In the genomic region with DNA sequence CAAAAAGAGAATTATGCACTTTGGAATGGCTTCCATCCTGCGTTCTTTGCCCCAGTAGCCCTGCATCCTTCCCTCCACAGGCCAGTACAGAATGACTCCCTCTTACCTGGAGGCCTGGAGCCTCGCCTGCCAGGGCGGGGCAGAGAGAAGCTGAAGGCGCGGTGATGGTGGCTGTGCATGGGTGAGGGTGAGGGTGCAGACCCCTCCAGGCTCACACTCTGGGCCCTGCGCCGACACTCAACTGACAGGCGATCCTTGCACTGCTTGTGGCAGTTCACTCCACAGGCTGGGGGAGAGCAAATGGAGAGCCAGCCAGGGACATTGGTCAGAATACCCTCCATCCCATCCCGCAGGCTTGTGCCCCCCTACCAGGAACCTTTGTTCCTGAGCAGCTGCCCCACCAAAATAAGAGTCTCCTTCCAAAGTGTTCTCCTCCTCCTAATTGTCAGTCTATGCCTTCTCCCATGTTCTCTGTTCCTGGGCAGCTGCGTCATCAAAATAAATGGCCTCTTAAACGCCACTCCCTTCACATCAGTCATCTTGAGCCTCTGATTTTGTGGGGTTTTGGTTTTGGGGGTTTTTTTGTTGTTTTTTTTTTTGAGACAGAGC, we compare ENCODE assay signal across 22 cellular contexts. TPM values are rescaled to one million over a fixed set of nuclear protein-coding genes. Genes with fewer than 3 reads are reported as not detected.
DNase-seq lines count a peak whose midpoint lies in the region; ATAC-seq and TF ChIP-seq lines count a peak whose summit lies in the region.
"Had no signal": no experiment of that assay in that cellular context is flagged by ENCODE, and none has a peak within 500 bp of the region (broad histone marks: within the 10 kb centered on the region; RNA-seq: fewer than 3 reads in every experiment).

No MANE protein-coding gene starts in this region.

- H3K36me3 ChIP-seq in heart right ventricle (peaks cover 0 to 52% (median 0%) of the 10 kb centered on the region in 9 donors), upper lobe of right lung (no peaks in the 10 kb centered on the region)
- H3K36me3 ChIP-seq in naive thymus-derived CD4-positive, alpha-beta T cell (ENCODE audit: control insufficient read depth in 2 of 3, insufficient read depth in 3 of 3, low read length in 3 of 3): peaks cover 5 to 75% (median 25%) of the 10 kb centered on the region in 3 experiments
- H3K36me3 ChIP-seq: HAP-1 had no signal

- H3K4me3 ChIP-seq in right cardiac atrium (ENCODE audit: low read length): no peak overlapping the region
- H3K4me3 ChIP-seq in heart right ventricle: no peak overlapping the region
- no peak overlapping the region for H3K4me3 ChIP-seq in naive thymus-derived CD4-positive, alpha-beta T cell (ENCODE audit: low read length)
- H3K4me3 ChIP-seq in upper lobe of right lung: no peak overlapping the region
- H3K4me3 ChIP-seq: HAP-1 had no signal

- CTCF ChIA-PET in naive thymus-derived CD4-positive, alpha-beta T cell (lab: Charles Lee): no interaction called here

- H3K27ac Mint-ChIP-seq in chondrocyte (ENCODE audit: unreplicated experiment) (no peak overlapping the region), mesothelial cell of epicardium (no peak overlapping the region)
- no peak overlapping the region for H3K27ac Mint-ChIP-seq in naive thymus-derived CD4-positive, alpha-beta T cell

- H3K4me1 Mint-ChIP-seq in chondrocyte (ENCODE audit: low read depth): no peaks in the 10 kb centered on the region
- H3K4me1 Mint-ChIP-seq in naive thymus-derived CD4-positive, alpha-beta T cell: peaks cover 0 to 37% (median 27%) of the 10 kb centered on the region in 7 donors
- no peaks in the 10 kb centered on the region for H3K4me1 Mint-ChIP-seq in mesothelial cell of epicardium

- DNase-seq in right cardiac atrium: peak in 2 of 3 donors; percentile 26 to 31
- no peak for DNase-seq in heart right ventricle
- DNase-seq in chondrocyte (ENCODE audit: low spot score): peak; percentile 59
- DNase-seq in naive thymus-derived CD4-positive, alpha-beta T cell: no peak
- peak; percentile 43 for DNase-seq in upper lobe of right lung
- no peak for DNase-seq in mesothelial cell of epicardium (ENCODE audit: low spot score in 2 of 2, unreplicated experiment in 2 of 2)
- no peak for DNase-seq in NCI-H2029 (lab: John Stamatoyannopoulos, UW)
- no peak for DNase-seq in activated effector memory CD4-positive, alpha-beta T cell treated with anti-CD3 and anti-CD28 coated beads, Interleukin-2, amount 50 U/mL, for 16 hours
- DNase-seq: Calu3, DMS153, DND-41, IMR-90, MM.1S, NCI-H1694, NCI-H2081, NCI-H2227 treated with DMSO at 0.1 percent for 48 hours, NCI-H526 treated with DMSO at 0.1 percent for 48 hours, RPMI8226, SHP77 treated with DMSO at 0.1 percent for 48 hours had no signal

- H3K27ac ChIP-seq in right cardiac atrium (ENCODE audit: low read length): no peak overlapping the region
- H3K27ac ChIP-seq in heart right ventricle: no peak overlapping the region
- peak overlapping the region; percentile 27 for H3K27ac ChIP-seq in naive thymus-derived CD4-positive, alpha-beta T cell (ENCODE audit: low read depth, low read length)
- H3K27ac ChIP-seq in upper lobe of right lung: no peak overlapping the region
- H3K27ac ChIP-seq: KMS-11 had no signal

- H3K9me3 Mint-ChIP-seq in chondrocyte (ENCODE audit: low read depth) (no peaks in the 10 kb centered on the region), mesothelial cell of epicardium (no peaks in the 10 kb centered on the region)
- H3K9me3 Mint-ChIP-seq in naive thymus-derived CD4-positive, alpha-beta T cell: no peaks in the 10 kb centered on the region

- peaks cover 15% of the 10 kb centered on the region for H3K27me3 Mint-ChIP-seq in chondrocyte (ENCODE audit: low read depth)
- no peaks in the 10 kb centered on the region for H3K27me3 Mint-ChIP-seq in naive thymus-derived CD4-positive, alpha-beta T cell
- H3K27me3 Mint-ChIP-seq in mesothelial cell of epicardium (ENCODE audit: low read depth): peaks cover 67% of the 10 kb centered on the region

- H3K9me3 ChIP-seq in right cardiac atrium (ENCODE audit: control insufficient read depth, low read length) (no peaks in the 10 kb centered on the region), heart right ventricle (no peaks in the 10 kb centered on the region), upper lobe of right lung (no peaks in the 10 kb centered on the region)
- H3K9me3 ChIP-seq in naive thymus-derived CD4-positive, alpha-beta T cell (ENCODE audit: control insufficient read depth in 2 of 3, low read length in 3 of 3): no peaks in the 10 kb centered on the region
- H3K9me3 ChIP-seq: HAP-1 had no signal

- H3K4me3 Mint-ChIP-seq in chondrocyte (ENCODE audit: unreplicated experiment) (no peak overlapping the region), mesothelial cell of epicardium (no peak overlapping the region)
- H3K4me3 Mint-ChIP-seq in naive thymus-derived CD4-positive, alpha-beta T cell: no peak overlapping the region

- H3K4me1 ChIP-seq in right cardiac atrium (ENCODE audit: control insufficient read depth, insufficient read depth, low read length) (no peaks in the 10 kb centered on the region), heart right ventricle (peaks cover 0 to 4% (median 0%) of the 10 kb centered on the region in 9 donors), upper lobe of right lung (no peaks in the 10 kb centered on the region)
- H3K4me1 ChIP-seq in naive thymus-derived CD4-positive, alpha-beta T cell (ENCODE audit: control insufficient read depth in 2 of 2, insufficient read depth in 2 of 2, low read length in 2 of 2): peaks cover 0 to under 1% of the 10 kb centered on the region in 2 donors

- no peaks in the 10 kb centered on the region for H3K27me3 ChIP-seq in right cardiac atrium (ENCODE audit: control insufficient read depth, insufficient read depth)
- no peaks in the 10 kb centered on the region for H3K27me3 ChIP-seq in heart right ventricle
- H3K27me3 ChIP-seq in naive thymus-derived CD4-positive, alpha-beta T cell (ENCODE audit: control insufficient read depth in 2 of 2, insufficient read depth in 2 of 2, low read length in 2 of 2): no peaks in the 10 kb centered on the region
- H3K27me3 ChIP-seq in upper lobe of right lung: no peaks in the 10 kb centered on the region

- 96% methylated on average over 11 of the region's 11 CpGs for WGBS in right cardiac atrium
- 98 to 99% methylated on average over 11 of the region's 11 CpGs for WGBS in heart right ventricle, 2 donors

- TF ChIP-seq CTCF in heart right ventricle (IDR thresholded peaks at IDR 0.05): no peak
- no peak for TF ChIP-seq CTCF in chondrocyte (IDR thresholded peaks at IDR 0.05)
- TF ChIP-seq CTCF in upper lobe of right lung (IDR thresholded peaks at IDR 0.05): no peak
- TF ChIP-seq CTCF in mesothelial cell of epicardium (IDR thresholded peaks at IDR 0.05; ENCODE audit: unreplicated experiment): no peak

- H3K36me3 Mint-ChIP-seq in chondrocyte (ENCODE audit: low read depth): peaks cover 5% of the 10 kb centered on the region
- peaks cover 0 to 38% (median 14%) of the 10 kb centered on the region in 5 donors for H3K36me3 Mint-ChIP-seq in naive thymus-derived CD4-positive, alpha-beta T cell
- no peaks in the 10 kb centered on the region for H3K36me3 Mint-ChIP-seq in mesothelial cell of epicardium

- intact Hi-C loops in right cardiac atrium (cut with DNase I): no loop called here
- intact Hi-C loops in heart right ventricle (cut with DNase I): loop anchor here in 1 of 10 donors (5.0 kb wide), 1 partner anchor 42 kb away; no protein-coding TSS in a partner anchor
- intact Hi-C loops in naive thymus-derived CD4-positive, alpha-beta T cell (cut with micrococcal nuclease): no loop called here
- intact Hi-C loops in upper lobe of right lung (cut with DNase I): no loop called here

- ATAC-seq in right cardiac atrium (no peak), heart right ventricle (no peak), upper lobe of right lung (no peak)
- no peak for ATAC-seq in naive thymus-derived CD4-positive, alpha-beta T cell

- POLR2A ChIA-PET in naive thymus-derived CD4-positive, alpha-beta T cell (lab: Charles Lee): interaction anchor here (1.0 to 1.5 kb wide), 2 partner anchors 15 to 21 kb away, joined by 3 to 6 read pairs; a partner anchor contains a TSS

RNA-seq across cellular contexts. Expression of a gene that starts 5.9 kb away (rescaled TPM):
- total RNA-seq in right cardiac atrium (1 to 10 TPM; 2.1 to 5.7 (median 2.9) TPM), heart right ventricle (1 to 10 TPM in 6 of 10 donors, under 1 TPM in 4; 0.81 to 5.5 (median 1.4) TPM), chondrocyte (1.1 to 3.0 TPM (median 1.8 TPM) in 3 replicates), upper lobe of right lung (0.72 TPM), mesothelial cell of epicardium (9.8 to 14.0 TPM (median 12.0 TPM) in 3 replicates)
- polyA plus RNA-seq in right cardiac atrium (2.2 TPM), heart right ventricle (1 to 10 TPM in 1 of 2 donors, under 1 TPM in 1; 0.45 to 1.8 TPM)
- total RNA-seq in naive thymus-derived CD4-positive, alpha-beta T cell: under 1 TPM in 3 of 5 experiments, not detected in 2; 0.07 to 0.71 (median 0.27) TPM
- polyA plus RNA-seq in naive thymus-derived CD4-positive, alpha-beta T cell: not detected
- total RNA-seq: Calu3 had no signal

RNA-seq across cellular contexts. Expression of a gene that starts 15.1 kb away (rescaled TPM):
- 10 to 100 TPM; 25.5 to 37.3 (median 33.6) TPM for total RNA-seq in right cardiac atrium
- polyA plus RNA-seq in right cardiac atrium: 69.6 TPM
- 10 to 100 TPM; 18.9 to 49.8 (median 25.4) TPM for total RNA-seq in heart right ventricle
- 100 to 1,000 TPM in 1 of 2 donors, 10 to 100 TPM in 1; 31.3 to 128 TPM for polyA plus RNA-seq in heart right ventricle
- total RNA-seq in chondrocyte: 4.7 to 11.4 TPM (median 10.1 TPM) in 3 replicates
- 100 to 1,000 TPM; 211 to 697 (median 654) TPM for total RNA-seq in naive thymus-derived CD4-positive, alpha-beta T cell
- 100 to 1,000 TPM; 197 to 312 TPM for polyA plus RNA-seq in naive thymus-derived CD4-positive, alpha-beta T cell
- 27.6 TPM for total RNA-seq in upper lobe of right lung
- total RNA-seq in mesothelial cell of epicardium: 1.4 to 2.0 TPM (median 1.8 TPM) in 3 replicates
- total RNA-seq: Calu3, IMR-90, NCI-H460 had no signal

RNA-seq across cellular contexts. Expression of a gene that starts 30.9 kb away (rescaled TPM):
- total RNA-seq in right cardiac atrium (10 to 100 TPM; 38.5 to 71.5 (median 57.9) TPM), heart right ventricle (100 to 1,000 TPM in 8 of 10 donors, 10 to 100 TPM in 2; 76.8 to 249 (median 132) TPM), chondrocyte (0.65 to 1.6 TPM (median 1.2 TPM) in 3 replicates), upper lobe of right lung (2.0 TPM), mesothelial cell of epicardium (6.4 to 7.6 TPM (median 7.1 TPM) in 3 replicates)
- polyA plus RNA-seq in right cardiac atrium (50.2 TPM), heart right ventricle (10 to 100 TPM; 11.3 to 90.1 TPM)
- 10 to 100 TPM in 4 of 5 experiments, 1 to 10 TPM in 1; 8.0 to 16.2 (median 13.9) TPM for total RNA-seq in naive thymus-derived CD4-positive, alpha-beta T cell
- polyA plus RNA-seq in naive thymus-derived CD4-positive, alpha-beta T cell: under 1 TPM; 0.26 to 0.64 TPM

RNA-seq across cellular contexts. Expression of a gene that starts 49.5 kb away (rescaled TPM):
- total RNA-seq in right cardiac atrium (100 to 1,000 TPM; 188 to 203 (median 197) TPM), heart right ventricle (100 to 1,000 TPM; 149 to 201 (median 165) TPM), chondrocyte (183 to 198 TPM (median 190 TPM) in 3 replicates), upper lobe of right lung (294 TPM), mesothelial cell of epicardium (529 to 536 TPM (median 533 TPM) in 3 replicates)
- polyA plus RNA-seq in right cardiac atrium (72.8 TPM), heart right ventricle (10 to 100 TPM; 45.6 to 91.1 TPM)
- total RNA-seq in naive thymus-derived CD4-positive, alpha-beta T cell: 1,000 to 10,000 TPM in 2 of 5 experiments, 100 to 1,000 TPM in 3; 462 to 1,612 (median 904) TPM
- polyA plus RNA-seq in naive thymus-derived CD4-positive, alpha-beta T cell: 100 to 1,000 TPM; 101 to 155 TPM

Comparison
In these comparisons a context has a peak if more than half of its experiments do, and no peak if none do; other contexts are left out.
1. DNase-seq: peak in right cardiac atrium (2 of 3), chondrocyte (single experiment) and upper lobe of right lung (single experiment); none in heart right ventricle (0 of 2), naive thymus-derived CD4-positive, alpha-beta T cell (0 of 9), mesothelial cell of epicardium (0 of 2), NCI-H2029 (single experiment) and activated effector memory CD4-positive, alpha-beta T cell treated with anti-CD3 and anti-CD28 coated beads, Interleukin-2, amount 50 U/mL, for 16 hours (single experiment).